ENCODE assay signal across 25 cellular contexts in the genomic region with DNA sequence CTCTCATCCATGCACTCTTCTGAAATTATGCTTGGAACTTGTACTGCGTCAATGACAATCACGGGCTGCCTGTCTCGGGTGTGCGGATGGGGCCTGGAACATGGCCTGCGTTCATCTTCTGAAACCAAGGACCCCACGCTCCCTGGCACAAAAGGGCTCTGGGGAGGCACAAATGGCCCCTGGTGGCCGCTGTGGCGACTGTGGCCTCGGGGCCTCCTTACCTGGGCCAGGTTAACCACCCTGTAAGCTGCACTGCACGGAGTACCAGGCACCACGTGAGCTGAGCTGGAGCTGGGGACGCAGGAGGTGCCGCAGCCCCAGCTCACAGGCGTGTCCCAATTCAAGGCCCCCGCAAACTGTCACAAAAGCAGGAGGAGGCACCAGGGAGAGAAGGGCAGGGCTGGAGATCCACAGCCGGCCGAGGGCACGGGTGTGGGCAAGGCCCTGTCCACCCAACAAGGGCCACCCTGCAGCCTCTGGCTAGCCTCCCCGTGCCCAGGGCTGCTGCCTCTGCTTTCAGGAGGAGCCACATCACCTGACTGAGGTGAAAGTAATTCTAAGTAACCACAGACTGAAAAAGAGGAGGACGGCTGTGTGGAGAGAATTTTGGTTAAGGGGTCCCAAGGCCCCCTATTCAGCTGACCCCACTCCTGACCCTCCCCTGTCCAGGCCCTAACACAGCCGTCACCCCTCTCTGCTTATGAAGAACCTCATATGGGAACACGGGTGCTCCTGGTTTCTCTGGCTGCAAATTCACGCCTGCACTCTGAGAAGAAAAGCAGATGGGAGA.
DNase-seq lines count a peak whose midpoint lies in the region; ATAC-seq and TF ChIP-seq lines count a peak whose summit lies in the region.
"Had no signal": no experiment of that assay in that cellular context is flagged by ENCODE, and none has a peak within 500 bp of the region (broad histone marks: within the 10 kb centered on the region; RNA-seq: fewer than 3 reads in every experiment).

No MANE protein-coding gene starts in this region.

- no peaks in the 10 kb centered on the region for H3K4me1 ChIP-seq in left ventricle myocardium inferior
- H3K4me1 ChIP-seq: HAP-1 had no signal

- no peak overlapping the region for H3K27ac Mint-ChIP-seq in chondrocyte (ENCODE audit: unreplicated experiment)
- H3K27ac Mint-ChIP-seq: CD4-positive, alpha-beta T cell; GM23338 had no signal

- H3K27ac ChIP-seq in left ventricle myocardium inferior (replicated peaks) (no peak overlapping the region), substantia nigra (ENCODE audit: low read depth, low read length, poor library complexity, severe bottlenecking) (no peak overlapping the region)
- H3K27ac ChIP-seq: BLaER1 had no signal

- intact Hi-C loops in Right ventricle myocardium superior (cut with DNase I), result no loop called here
- intact Hi-C loops in left ventricle myocardium inferior (cut with micrococcal nuclease), result no loop called here
- intact Hi-C loops in posterior vena cava (cut with DNase I), result no loop called here

- peaks cover 6% of the 10 kb centered on the region for H3K9me3 Mint-ChIP-seq in chondrocyte (ENCODE audit: low read depth)
- H3K9me3 Mint-ChIP-seq: CD4-positive, alpha-beta T cell; GM23338 had no signal

- peaks cover 9% of the 10 kb centered on the region for H3K4me1 Mint-ChIP-seq in chondrocyte (ENCODE audit: low read depth)

- peaks cover 81% of the 10 kb centered on the region for H3K27me3 ChIP-seq in left ventricle myocardium inferior (ENCODE audit: low read depth)

- no peak for ATAC-seq in Right ventricle myocardium superior (ENCODE audit: poor library complexity)
- ATAC-seq: GM12878, PC-3 had no signal

- H3K27me3 Mint-ChIP-seq in chondrocyte (ENCODE audit: low read depth), result peaks cover 45% of the 10 kb centered on the region

- peak; percentile 18 for DNase-seq in Right ventricle myocardium superior
- DNase-seq in left ventricle myocardium inferior, result no peak
- DNase-seq in chondrocyte (ENCODE audit: low spot score), result peak; percentile 59
- peak; percentile 69 for DNase-seq in posterior vena cava (ENCODE audit: low spot score)
- DNase-seq in activated naive CD4-positive, alpha-beta T cell treated with anti-CD3 and anti-CD28 coated beads, Interleukin-2, amount 50 U/mL, for 16 hours, result no peak
- no peak for DNase-seq in substantia nigra (lab: John Stamatoyannopoulos, UW)
- no peak for DNase-seq in AG08395 (ENCODE audit: low spot score)
- DNase-seq: CD4-positive, alpha-beta T cell; COR-L47; KG1; MG63; NCI-H1105 treated with DMSO at 0.1 percent for 48 hours; NCI-H146; NCI-H1930; NCI-H2107; NCI-H446 treated with DMSO at 0.1 percent for 48 hours; NCI-H526; NCI-H82; NK-92 treated with Interleukin-12 subunit alpha and Interleukin-12 subunit beta, amount 100 ng/mL, for 24 hours; PC-3; SHP77 treated with DMSO at 0.1 percent for 48 hours had no signal

- no peaks in the 10 kb centered on the region for H3K36me3 ChIP-seq in left ventricle myocardium inferior
- H3K36me3 ChIP-seq: BLaER1, HAP-1, MG63 had no signal

- no peak overlapping the region for H3K4me3 Mint-ChIP-seq in chondrocyte (ENCODE audit: unreplicated experiment)
- H3K4me3 Mint-ChIP-seq: CD4-positive, alpha-beta T cell; GM23338 had no signal

- H3K9me3 ChIP-seq in left ventricle myocardium inferior (replicated peaks), result no peaks in the 10 kb centered on the region
- H3K9me3 ChIP-seq: BLaER1, HAP-1 had no signal

- H3K36me3 Mint-ChIP-seq in chondrocyte (ENCODE audit: low read depth), result no peaks in the 10 kb centered on the region

- TF ChIP-seq CTCF in left ventricle myocardium inferior (IDR thresholded peaks at IDR 0.05; ENCODE audit: borderline replicate concordance) (no peak), chondrocyte (IDR thresholded peaks at IDR 0.05) (no peak)

- H3K4me3 ChIP-seq in left ventricle myocardium inferior, result no peak overlapping the region
- H3K4me3 ChIP-seq: BLaER1, GM12878, GM23338, HAP-1, MG63 had no signal

Comparison
In these comparisons a context has a peak if more than half of its experiments do, and no peak if none do; other contexts are left out.
1. DNase-seq: peak in Right ventricle myocardium superior (single experiment), chondrocyte (single experiment) and posterior vena cava (single experiment); none in left ventricle myocardium inferior (single experiment), activated naive CD4-positive, alpha-beta T cell treated with anti-CD3 and anti-CD28 coated beads, Interleukin-2, amount 50 U/mL, for 16 hours (single experiment), substantia nigra (0 of 49) and AG08395 (single experiment).